ENCODE assay signal across 23 cellular contexts in genomic region chr11:35335226-35335625, GRCh38.
DNase-seq lines count a peak whose midpoint lies in the region; ATAC-seq and TF ChIP-seq lines count a peak whose summit lies in the region.
"Had no signal": no experiment of that assay in that cellular context is flagged by ENCODE, and none has a peak within 500 bp of the region (broad histone marks: within the 10 kb centered on the region; RNA-seq: fewer than 3 reads in every experiment).

No MANE protein-coding gene starts in this region.

- POLR2A ChIA-PET in IMR-90 (lab: Charles Lee; ENCODE audit: unreplicated experiment), result no interaction called here

- ATAC-seq in IMR-90 (ENCODE audit: low read depth) (no peak), GM18511 (IDR thresholded peaks at IDR 0.05; ENCODE audit: unreplicated experiment) (no peak), HG02938 (IDR thresholded peaks at IDR 0.05; ENCODE audit: unreplicated experiment) (no peak)
- ATAC-seq: body of pancreas, GM23338, left lobe of liver had no signal

- CTCF ChIA-PET in IMR-90 (lab: Yijun Ruan, JAX), result no interaction called here

- DNase-seq in CD14-positive monocyte (ENCODE audit: low spot score) (peak; percentile 54), IMR-90 (no peak), choroid plexus epithelial cell (ENCODE audit: low read depth) (peak; percentile 37), myocyte (ENCODE audit: low read depth) (peak; percentile 82)
- no peak for DNase-seq in stimulated activated CD4-positive, alpha-beta T cell treated with anti-CD3 and anti-CD28 coated beads, Interleukin-2, amount 100 ng/mL, for 24 hours
- DNase-seq: activated CD4-positive, alpha-beta T cell treated with anti-CD3 and anti-CD28 coated beads, Interleukin-2, amount 50 U/mL, for 1 hour; body of pancreas; colonic mucosa; COR-L47; endodermal cell; NCI-H1417 treated with DMSO at 0.1 percent for 48 hours; NCI-H2107; NCI-H446 treated with DMSO at 0.1 percent for 48 hours; SK-N-SH; small intestine; stimulated activated naive B cell treated with anti-CD40 and anti-IgM and Interleukin-4, amounts not matched to agents 10 μg/mL and 1 μg/mL and 100 μg/mL, for 72 hours; testis; WERI-Rb-1 had no signal

- H3K18ac ChIP-seq in IMR-90 (ENCODE audit: low read depth, low read length), result no peak overlapping the region

- H4K8ac ChIP-seq in IMR-90 (ENCODE audit: low read depth in 2 of 2, low read length in 2 of 2), result no peak overlapping the region

- H3K4me1 Mint-ChIP-seq in CD14-positive monocyte, result peaks cover 38% of the 10 kb centered on the region

- H3K79me1 ChIP-seq in IMR-90 (ENCODE audit: low read depth in 1 of 2, low read length in 2 of 2), result no peaks in the 10 kb centered on the region

- TF ChIP-seq CTCF in CD14-positive monocyte (IDR thresholded peaks at IDR 0.05) (no peak), IMR-90 (conservative IDR thresholded peaks at IDR 0.05; ENCODE audit: low read depth, low read length) (no peak), choroid plexus epithelial cell (conservative IDR thresholded peaks at IDR 0.05; ENCODE audit: low read depth, low read length) (no peak)

- WGBS in IMR-90 (ENCODE audit: extremely low coverage in 2 of 2, insufficient read length in 1 of 2), 2 experiments, result no CpG with 5 or more reads among the region's 2 CpGs

- H2BK15ac ChIP-seq in IMR-90 (ENCODE audit: low read depth, low read length), result no peak overlapping the region

- H3K4me1 ChIP-seq in IMR-90 (ENCODE audit: control insufficient read depth, insufficient read depth, low read length), result peaks cover 11% of the 10 kb centered on the region; the same call in 1 of the 2 replicates
- H3K4me1 ChIP-seq: colonic mucosa, testis had no signal

- dilution Hi-C loops in IMR-90 (cut with HindIII; ENCODE audit: low sequenced_read_pairs, unreplicated experiment), result no loop called here

- H3K4me2 ChIP-seq in IMR-90 (ENCODE audit: low read depth, low read length), result no peak overlapping the region
- H3K4me2 ChIP-seq: GM23338, SK-N-SH had no signal

- 0 out of 2 replicates have a peak overlapping the region, but pooled peaks have one; percentile 0 for H4K91ac ChIP-seq in IMR-90 (ENCODE audit: insufficient read depth, low read depth, low read length)

- H3K23ac ChIP-seq in IMR-90 (ENCODE audit: low read depth, low read length), result no peak overlapping the region

- H3K9me3 Mint-ChIP-seq in CD14-positive monocyte, result peaks cover 2 to 13% (median 8%) of the 10 kb centered on the region in 7 donors

- peak overlapping the region; percentile 61 to 89 (median 71) for H3K27ac Mint-ChIP-seq in CD14-positive monocyte
- H3K27ac Mint-ChIP-seq: endodermal cell; GM23338; progenitor cell of endocrine pancreas; stimulated activated naive B cell treated with anti-CD40 and anti-IgM and Interleukin-4, amounts not matched to agents 10 μg/mL and 1 μg/mL and 100 μg/mL, for 72 hours had no signal

- H3K4me3 ChIP-seq in IMR-90 (ENCODE audit: insufficient read depth, low read depth, low read length) (no peak overlapping the region), choroid plexus epithelial cell (ENCODE audit: low read depth, low read length) (no peak overlapping the region)
- H3K4me3 ChIP-seq: body of pancreas, colonic mucosa, GM23338, testis had no signal

- H2BK120ac ChIP-seq in IMR-90 (ENCODE audit: low read depth, low read length), result no peak overlapping the region

- H3K36me3 ChIP-seq in IMR-90 (ENCODE audit: control insufficient read depth, insufficient read depth, low read length), result no peaks in the 10 kb centered on the region
- H3K36me3 ChIP-seq: colonic mucosa, WERI-Rb-1 had no signal

- H4K20me1 ChIP-seq in IMR-90 (ENCODE audit: insufficient read depth, low read length), result peaks cover 3% of the 10 kb centered on the region; the same call in 1 of the 2 replicates

- no peak overlapping the region for H3K4me3 Mint-ChIP-seq in CD14-positive monocyte
- H3K4me3 Mint-ChIP-seq: endodermal cell; GM23338; stimulated activated naive B cell treated with anti-CD40 and anti-IgM and Interleukin-4, amounts not matched to agents 10 μg/mL and 1 μg/mL and 100 μg/mL, for 72 hours had no signal

- TF ChIP-seq POLR2A in IMR-90 (IDR thresholded peaks at IDR 0.05; ENCODE audit: low read depth, low read length), result no peak

- H2BK20ac ChIP-seq in IMR-90 (ENCODE audit: low read depth, low read length), result peak overlapping the region; percentile 36; the same call in 1 of the 2 replicates

- H3K27me3 Mint-ChIP-seq in CD14-positive monocyte (ENCODE audit: low read depth in 3 of 3), result peaks cover 0 to 3% (median 2%) of the 10 kb centered on the region in 3 donors
- H3K27me3 Mint-ChIP-seq: stimulated activated naive B cell treated with anti-CD40 and anti-IgM and Interleukin-4, amounts not matched to agents 10 μg/mL and 1 μg/mL and 100 μg/mL, for 72 hours had no signal

- no peak overlapping the region for H4K5ac ChIP-seq in IMR-90 (ENCODE audit: low read depth, low read length)

- peaks cover 0 to 2% of the 10 kb centered on the region in 2 donors for H3K36me3 Mint-ChIP-seq in CD14-positive monocyte

- no peak overlapping the region for H3K14ac ChIP-seq in IMR-90 (replicated peaks; ENCODE audit: low read depth, low read length)

- H3K56ac ChIP-seq in IMR-90 (ENCODE audit: extremely low read depth, insufficient read depth, low read length), result no peak overlapping the region

- TF ChIP-seq RAD21 in IMR-90 (IDR thresholded peaks at IDR 0.05; ENCODE audit: low read length), result no peak

- H2BK5ac ChIP-seq in IMR-90 (ENCODE audit: low read depth, low read length, poor library complexity, severe bottlenecking), result no peak overlapping the region

- H3K27ac ChIP-seq in IMR-90 (ENCODE audit: insufficient read depth, low read length), result no peak overlapping the region
- H3K27ac ChIP-seq: body of pancreas, colonic mucosa, testis, WERI-Rb-1 had no signal

- H3K27me3 ChIP-seq in IMR-90 (ENCODE audit: control insufficient read depth, insufficient read depth, low read length), result no peaks in the 10 kb centered on the region
- H3K27me3 ChIP-seq: body of pancreas, colonic mucosa, testis had no signal

- peak overlapping the region; percentile 13; the same call in 1 of the 2 replicates for H2AK5ac ChIP-seq in IMR-90 (ENCODE audit: low read depth, low read length)

- no peak overlapping the region for H3K4ac ChIP-seq in IMR-90 (ENCODE audit: low read depth, low read length)

- peaks cover 3% of the 10 kb centered on the region for H3K9me1 ChIP-seq in IMR-90 (ENCODE audit: insufficient read depth, low read length)

- intact Hi-C loops in CD14-positive monocyte (cut with micrococcal nuclease), result loop anchor here (5.0 kb wide), 2 partner anchors 33 to 108 kb away; no protein-coding TSS in a partner anchor
- intact Hi-C loops in IMR-90 (cut with micrococcal nuclease), result no loop called here

- no peaks in the 10 kb centered on the region for H3K9me3 ChIP-seq in IMR-90 (ENCODE audit: control insufficient read depth, insufficient read depth, low read length)
- H3K9me3 ChIP-seq: body of pancreas, colonic mucosa, SK-N-SH, testis had no signal

- no peak overlapping the region for H2AK9ac ChIP-seq in IMR-90 (replicated peaks; ENCODE audit: low read depth, low read length, poor library complexity)

- no peak overlapping the region for H2AFZ ChIP-seq in IMR-90 (replicated peaks; ENCODE audit: low read length, poor library complexity)
- H2AFZ ChIP-seq: GM23338 had no signal

- no peak overlapping the region for H3K9ac ChIP-seq in IMR-90 (ENCODE audit: low read depth, low read length)
- H3K9ac ChIP-seq: SK-N-SH had no signal

- BruUV-seq in IMR-90 (replicated peaks; lab: Mats Ljungman, UMichigan), result no TSS peak

- in situ Hi-C loops in IMR-90 (cut with MboI; ENCODE audit: low sequenced_read_pairs), result no loop called here

TF ChIP-seq in IMR-90, 13 proteins besides CTCF, POLR2A, EP300 and RAD21:
- TF ChIP-seq RCOR1 (IDR thresholded peaks at IDR 0.05; ENCODE audit: insufficient replicate concordance, low read length) (no peak), CEBPB (IDR thresholded peaks at IDR 0.05; ENCODE audit: low read depth, low read length) (peak; percentile 59)

Comparison
In these comparisons a context has a peak if more than half of its experiments do, and no peak if none do; other contexts are left out.
1. DNase-seq: peak in CD14-positive monocyte (single experiment), choroid plexus epithelial cell (single experiment) and myocyte (single experiment); none in IMR-90 (single experiment) and stimulated activated CD4-positive, alpha-beta T cell treated with anti-CD3 and anti-CD28 coated beads, Interleukin-2, amount 100 ng/mL, for 24 hours (0 of 2).